8 cellular contexts compared by ENCODE assay signal in genomic region chr6:118708736-118709135, GRCh38. TPM values are rescaled to one million over a fixed set of nuclear protein-coding genes. Genes with fewer than 3 reads are reported as not detected.
A peak's percentile ranks its signal among the peaks of the same experiment; 100 is the strongest.
DNase-seq lines count a peak whose midpoint lies in the region; ATAC-seq, FAIRE-seq and TF ChIP-seq lines count a peak whose summit lies in the region.

No MANE protein-coding gene starts in this region.

- H2AFZ ChIP-seq in DND-41 (ENCODE audit: low read depth, low read length) (peak overlapping the region; percentile 67), astrocyte (ENCODE audit: low read depth, low read length) (peak overlapping the region; percentile 53)

- ATAC-seq in DND-41 (ENCODE audit: insufficient read depth, low read depth) (no peak), HG02870 (IDR thresholded peaks at IDR 0.05; ENCODE audit: unreplicated experiment) (peak; percentile 2)

- H3K4me2 ChIP-seq in DND-41 (ENCODE audit: insufficient read depth, low read length) (peak overlapping the region; percentile 79), astrocyte (ENCODE audit: low read length) (peak overlapping the region; percentile 86)

- H4K20me1 ChIP-seq in DND-41 (ENCODE audit: insufficient read depth, low read length) (peaks cover 3% of the 10 kb centered on the region; the same call in 1 of the 2 replicates), astrocyte (ENCODE audit: insufficient read depth, low read length) (no peaks in the 10 kb centered on the region)

- TF ChIP-seq CTCF in DND-41 (IDR thresholded peaks at IDR 0.05; ENCODE audit: borderline replicate concordance, extremely low read depth, low read length, poor library complexity, severe bottlenecking) (no peak), astrocyte (IDR thresholded peaks at IDR 0.05; ENCODE audit: insufficient read depth, low read depth, low read length) (no peak), mesothelial cell of epicardium (IDR thresholded peaks at IDR 0.05; ENCODE audit: unreplicated experiment) (no peak)

- H3K27ac ChIP-seq in DND-41 (ENCODE audit: low read length) (peak overlapping the region; percentile 97), astrocyte (ENCODE audit: low read depth, low read length) (peak overlapping the region; percentile 89)

- H3K27me3 Mint-ChIP-seq in astrocyte (ENCODE audit: low read depth, unreplicated experiment): no peaks in the 10 kb centered on the region
- H3K27me3 Mint-ChIP-seq in mesothelial cell of epicardium (ENCODE audit: low read depth): no peaks in the 10 kb centered on the region

- H3K4me1 ChIP-seq in DND-41 (ENCODE audit: insufficient read depth, low read length): peaks cover 59% of the 10 kb centered on the region
- H3K4me1 ChIP-seq in astrocyte (ENCODE audit: insufficient read depth, low read length): peaks cover 51% of the 10 kb centered on the region

- H3K36me3 Mint-ChIP-seq in astrocyte (ENCODE audit: low read depth, unreplicated experiment): no peaks in the 10 kb centered on the region
- no peaks in the 10 kb centered on the region for H3K36me3 Mint-ChIP-seq in mesothelial cell of epicardium

- H3K4me1 Mint-ChIP-seq in astrocyte (ENCODE audit: low read depth, unreplicated experiment) (peaks cover 48% of the 10 kb centered on the region), mesothelial cell of epicardium (peaks cover 46% of the 10 kb centered on the region)

- H3K4me3 Mint-ChIP-seq in astrocyte (ENCODE audit: unreplicated experiment): peak overlapping the region; percentile 75
- H3K4me3 Mint-ChIP-seq in mesothelial cell of epicardium: peak overlapping the region; percentile 68

- H3K9ac ChIP-seq in DND-41 (ENCODE audit: low read depth, low read length): peak overlapping the region; percentile 70
- H3K9ac ChIP-seq in astrocyte (ENCODE audit: low read length): peak overlapping the region; percentile 81

- peaks cover 60% of the 10 kb centered on the region for H3K79me2 ChIP-seq in DND-41 (ENCODE audit: insufficient read depth, low read length)
- H3K79me2 ChIP-seq in astrocyte (ENCODE audit: insufficient read depth, low read length): peaks cover 32% of the 10 kb centered on the region

- H3K9me3 Mint-ChIP-seq in astrocyte (ENCODE audit: unreplicated experiment) (no peaks in the 10 kb centered on the region), mesothelial cell of epicardium (no peaks in the 10 kb centered on the region)

- no peak for FAIRE-seq in astrocyte (lab: Jason Lieb, UNC)

- no peak for DNase-seq in DND-41
- peak; percentile 61 for DNase-seq in astrocyte (ENCODE audit: low read depth)
- DNase-seq in mesothelial cell of epicardium (ENCODE audit: low spot score in 2 of 2, unreplicated experiment in 2 of 2): no peak
- DNase-seq in HPDE6-E6E7 (ENCODE audit: extremely low spot score): no peak
- no peak for DNase-seq in T1000 (lab: John Stamatoyannopoulos, UW)
- DNase-seq in NCI-H82 treated with DMSO at 0.1 percent for 48 hours (lab: John Stamatoyannopoulos, UW; ENCODE audit: unreplicated experiment): no peak
- DNase-seq in SIG-M5 (lab: John Stamatoyannopoulos, UW): no peak

- H3K4me3 ChIP-seq in DND-41 (ENCODE audit: low read depth in 1 of 2, low read length in 2 of 2) (peak overlapping the region; percentile 22 to 67; a peak in 3 of 4 replicates), astrocyte (ENCODE audit: insufficient read depth, low read depth, low read length) (peak overlapping the region; percentile 74)

- no peaks in the 10 kb centered on the region for H3K27me3 ChIP-seq in DND-41 (ENCODE audit: insufficient read depth, low read length, poor library complexity)
- no peaks in the 10 kb centered on the region for H3K27me3 ChIP-seq in astrocyte (ENCODE audit: insufficient read depth, low read length)

- H3K27ac Mint-ChIP-seq in astrocyte (ENCODE audit: unreplicated experiment) (peak overlapping the region; percentile 95), mesothelial cell of epicardium (peak overlapping the region; percentile 96)

- H3K9me3 ChIP-seq in DND-41 (ENCODE audit: insufficient read depth, low read length, severe bottlenecking) (no peaks in the 10 kb centered on the region), astrocyte (ENCODE audit: insufficient read depth, low read depth, low read length) (no peaks in the 10 kb centered on the region)

- H3K36me3 ChIP-seq in DND-41 (ENCODE audit: insufficient read depth, low read length) (peaks cover 3% of the 10 kb centered on the region), astrocyte (ENCODE audit: insufficient read depth, low read length) (no peaks in the 10 kb centered on the region)

RNA-seq across cellular contexts. Expression of gene CEP85L, which starts 57.3 kb away (rescaled TPM):
- 16.3 and 19.3 TPM in 2 replicates for total RNA-seq in astrocyte
- total RNA-seq in mesothelial cell of epicardium: 20.6 to 23.5 TPM (median 23.1 TPM) in 3 replicates
